1 cellular context compared by ENCODE assay signal in the genomic region with DNA sequence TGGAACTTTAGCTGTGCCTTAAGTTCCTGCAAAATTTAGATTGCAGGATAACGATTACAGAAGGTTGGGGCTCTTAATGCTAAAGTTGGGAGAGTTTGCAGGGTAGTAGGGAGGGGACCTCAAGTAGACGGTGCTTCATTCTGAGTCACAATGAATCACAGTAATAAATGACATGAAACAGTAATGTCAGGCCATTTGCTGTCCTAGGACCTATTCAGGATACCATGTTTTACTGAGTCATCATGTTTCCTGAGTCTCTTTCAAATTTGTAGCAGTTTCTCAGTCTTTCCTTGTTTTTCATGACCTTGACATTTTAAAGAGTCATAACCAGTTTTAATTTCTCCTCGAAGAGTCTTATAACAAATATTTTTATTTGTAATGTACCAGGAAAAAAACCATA.
TF ChIP-seq lines count a peak whose summit lies in the region.

No MANE protein-coding gene starts in this region.

TF ChIP-seq in IMR-90, 13 proteins besides CTCF, POLR2A, EP300 and RAD21:
- no peak for TF ChIP-seq MXI1 (IDR thresholded peaks at IDR 0.05; ENCODE audit: borderline replicate concordance, low read depth, low read length)
- no peak for TF ChIP-seq CHD1 (IDR thresholded peaks at IDR 0.05; ENCODE audit: low read depth, low read length)
- no peak for TF ChIP-seq RFX5 (IDR thresholded peaks at IDR 0.05; ENCODE audit: low read depth, low read length)
- TF ChIP-seq, protein P1, sequence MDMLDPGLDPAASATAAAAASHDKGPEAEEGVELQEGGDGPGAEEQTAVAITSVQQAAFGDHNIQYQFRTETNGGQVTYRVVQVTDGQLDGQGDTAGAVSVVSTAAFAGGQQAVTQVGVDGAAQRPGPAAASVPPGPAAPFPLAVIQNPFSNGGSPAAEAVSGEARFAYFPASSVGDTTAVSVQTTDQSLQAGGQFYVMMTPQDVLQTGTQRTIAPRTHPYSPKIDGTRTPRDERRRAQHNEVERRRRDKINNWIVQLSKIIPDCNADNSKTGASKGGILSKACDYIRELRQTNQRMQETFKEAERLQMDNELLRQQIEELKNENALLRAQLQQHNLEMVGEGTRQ (IDR thresholded peaks at IDR 0.05; ENCODE audit: low read depth, low read length) = no peak
- TF ChIP-seq RCOR1 (IDR thresholded peaks at IDR 0.05; ENCODE audit: insufficient replicate concordance, low read length) = no peak
- TF ChIP-seq BHLHE40 (IDR thresholded peaks at IDR 0.05; ENCODE audit: low read depth, low read length) = no peak
- no peak for TF ChIP-seq MAZ (IDR thresholded peaks at IDR 0.05; ENCODE audit: borderline replicate concordance, low read depth, low read length)
- peak; percentile 23; the same call in 1 of the 2 replicates for TF ChIP-seq MAFK (IDR thresholded peaks at IDR 0.05; ENCODE audit: low read depth, low read length)
